18 cellular contexts compared by ENCODE assay signal in genomic region chr6:56986611-56987010, GRCh38. TPM values are rescaled to one million over a fixed set of nuclear protein-coding genes. Genes with fewer than 3 reads are reported as not detected.
DNase-seq lines count a peak whose midpoint lies in the region; ATAC-seq, FAIRE-seq and TF ChIP-seq lines count a peak whose summit lies in the region.
"Had no signal": no experiment of that assay in that cellular context is flagged by ENCODE, and none has a peak within 500 bp of the region (broad histone marks: within the 10 kb centered on the region; RNA-seq: fewer than 3 reads in every experiment).

No MANE protein-coding gene starts in this region.

- DNase-seq in GF-D8 (lab: John Stamatoyannopoulos, UW) (peak; percentile 37), K562 (ENCODE audit: extremely low read depth in 1 of 4, low spot score in 3 of 4) (no peak), mesenchymal stem cell (no peak), retina (no peak), 8988T (no peak)
- DNase-seq: AML-193; CD4-positive, alpha-beta memory T cell; DMS153; DMS79 had no signal

- no peak overlapping the region for H2BK12ac ChIP-seq in mesenchymal stem cell (ENCODE audit: low read length in 2 of 2)

- no peak overlapping the region for H3K23ac ChIP-seq in mesenchymal stem cell (ENCODE audit: low read length in 2 of 2)

- CTCF ChIA-PET in K562 (lab: Yijun Ruan, JAX; ENCODE audit: low intra/inter-chr PET ratio): no interaction called here

- H4K91ac ChIP-seq in mesenchymal stem cell (ENCODE audit: low read length): no peak overlapping the region

- H3K4me3 ChIP-seq in BLaER1: no peak overlapping the region
- H3K4me3 ChIP-seq in K562: no peak overlapping the region
- H3K4me3 ChIP-seq in mesenchymal stem cell (ENCODE audit: insufficient read depth in 1 of 2, low read depth in 1 of 2, low read length in 2 of 2): no peak overlapping the region
- H3K4me3 ChIP-seq: A549, GM12878, HAP-1 had no signal

- TF ChIP-seq EP300 in K562 (IDR thresholded peaks at IDR 0.05; ENCODE audit: low read length): no peak

- intact Hi-C loops in K562 (cut with micrococcal nuclease): no loop called here

- no peak overlapping the region for H3K18ac ChIP-seq in mesenchymal stem cell (ENCODE audit: low read depth in 1 of 2, low read length in 2 of 2)

- H3K9me3 ChIP-seq in BLaER1 (no peaks in the 10 kb centered on the region), K562 (replicated peaks; ENCODE audit: control insufficient read depth, insufficient read depth, low read depth, low read length) (no peaks in the 10 kb centered on the region), mesenchymal stem cell (ENCODE audit: control insufficient read depth, low read length) (no peaks in the 10 kb centered on the region)
- H3K9me3 ChIP-seq: A549, HAP-1 had no signal

- in situ Hi-C loops in K562 (cut with MboI): no loop called here

- FAIRE-seq in K562 (lab: Jason Lieb, UNC): no peak
- FAIRE-seq: A549, GM12878, HepG2 had no signal

- no peak overlapping the region for H2BK120ac ChIP-seq in mesenchymal stem cell (ENCODE audit: low read depth, low read length)

- no peak for TF ChIP-seq CTCF in K562 (IDR thresholded peaks at IDR 0.05 in 2 of 3, conservative IDR thresholded peaks at IDR 0.05 in 1 of 3; ENCODE audit: insufficient read depth in 2 of 3, low read depth in 1 of 3, low read length in 3 of 3)

- H3K27ac ChIP-seq in BLaER1 (no peak overlapping the region), K562 (ENCODE audit: extremely low read depth, low read depth, low read length) (no peak overlapping the region), mesenchymal stem cell (ENCODE audit: low read length, poor library complexity, severe bottlenecking) (no peak overlapping the region)
- H3K27ac ChIP-seq: A549 had no signal

- H4K20me1 ChIP-seq in BLaER1 (no peaks in the 10 kb centered on the region), K562 (replicated peaks; ENCODE audit: control insufficient read depth, insufficient read depth, low read length) (no peaks in the 10 kb centered on the region)

- no peak for TF ChIP-seq POLR2A in K562 (conservative IDR thresholded peaks at IDR 0.05)

- no TSS peak for BruUV-seq in K562 (replicated peaks; lab: Mats Ljungman, UMichigan)

- H4K8ac ChIP-seq in mesenchymal stem cell (ENCODE audit: low read length): no peak overlapping the region

- WGBS in K562 (ENCODE audit: insufficient coverage, low coverage, missing lambda C conversion rate): 0% methylated on average over 1 of the region's 1 CpG
- 83% methylated on average over 1 of the region's 1 CpG for WGBS in mesenchymal stem cell

- H3K14ac ChIP-seq in mesenchymal stem cell (ENCODE audit: low read length in 2 of 2): no peak overlapping the region

- H2BK5ac ChIP-seq in mesenchymal stem cell (ENCODE audit: low read depth, low read length, poor library complexity, severe bottlenecking): no peak overlapping the region

- no peaks in the 10 kb centered on the region for H3K9me1 ChIP-seq in K562 (ENCODE audit: control insufficient read depth, insufficient read depth, low read length)

- H2BK15ac ChIP-seq in mesenchymal stem cell (ENCODE audit: low read depth, poor library complexity, severe bottlenecking): no peak overlapping the region

- peak; percentile 68 for ATAC-seq in K562
- ATAC-seq in GM21619 (IDR thresholded peaks at IDR 0.05; ENCODE audit: unreplicated experiment): no peak
- ATAC-seq in SK-N-SH treated with all-trans-retinoic acid at 6 μM for 48 hours: no peak
- ATAC-seq: A549, GM12878, HepG2 had no signal

- H3K79me2 ChIP-seq in K562 (ENCODE audit: control insufficient read depth, insufficient read depth, low read length): no peaks in the 10 kb centered on the region

- no peaks in the 10 kb centered on the region for H3K79me1 ChIP-seq in mesenchymal stem cell (replicated peaks; ENCODE audit: low read length, poor library complexity, severe bottlenecking)

- H3K36me3 ChIP-seq in BLaER1: no peaks in the 10 kb centered on the region
- H3K36me3 ChIP-seq in K562 (ENCODE audit: control insufficient read depth, insufficient read depth, low read length): no peaks in the 10 kb centered on the region
- H3K36me3 ChIP-seq in mesenchymal stem cell (ENCODE audit: control insufficient read depth in 1 of 2, insufficient read depth in 2 of 2, low read depth in 1 of 2, low read length in 2 of 2): peaks cover 3 to 6% of the 10 kb centered on the region in 2 experiments
- H3K36me3 ChIP-seq: HAP-1 had no signal

- H3K9ac ChIP-seq in BLaER1: no peak overlapping the region
- no peak overlapping the region for H3K9ac ChIP-seq in K562 (ENCODE audit: insufficient read depth in 1 of 2, low read depth in 2 of 2, low read length in 2 of 2)
- peak overlapping the region; percentile 39 for H3K9ac ChIP-seq in mesenchymal stem cell (ENCODE audit: low read length)

- H2AK5ac ChIP-seq in mesenchymal stem cell (ENCODE audit: low read length, severe bottlenecking): no peak overlapping the region

- H3K27me3 ChIP-seq in BLaER1: no peaks in the 10 kb centered on the region
- H3K27me3 ChIP-seq in K562 (ENCODE audit: control insufficient read depth in 2 of 2, insufficient read depth in 2 of 2, low read length in 2 of 2): no peaks in the 10 kb centered on the region
- H3K27me3 ChIP-seq in mesenchymal stem cell (ENCODE audit: control insufficient read depth in 1 of 2, insufficient read depth in 1 of 2, low read length in 2 of 2): no peaks in the 10 kb centered on the region

- H3K4ac ChIP-seq in mesenchymal stem cell (ENCODE audit: low read depth in 1 of 2, low read length in 2 of 2): no peak overlapping the region

- H2AFZ ChIP-seq in K562 (ENCODE audit: low read depth, low read length): no peak overlapping the region
- H2AFZ ChIP-seq in mesenchymal stem cell (ENCODE audit: low read depth, low read length): no peak overlapping the region

- no peak for TF ChIP-seq RAD21 in K562 (CRISPR knock-in tag; conservative IDR thresholded peaks at IDR 0.05 in 1 of 2, IDR thresholded peaks at IDR 0.05 in 1 of 2)

- H3K4me1 ChIP-seq in BLaER1 (peaks cover 13% of the 10 kb centered on the region), K562 (replicated peaks in 1 of 2; ENCODE audit: control insufficient read depth in 2 of 2, insufficient read depth in 2 of 2, low read length in 2 of 2) (no peaks in the 10 kb centered on the region), mesenchymal stem cell (ENCODE audit: control insufficient read depth, insufficient read depth, low read depth, low read length) (no peaks in the 10 kb centered on the region)
- H3K4me1 ChIP-seq: A549 had no signal

- H3K4me2 ChIP-seq in BLaER1 (peak overlapping the region; percentile 37; the same call in 1 of the 2 replicates), K562 (ENCODE audit: insufficient read depth, low read length) (no peak overlapping the region), mesenchymal stem cell (ENCODE audit: low read length, poor library complexity, severe bottlenecking) (no peak overlapping the region)
- H3K4me2 ChIP-seq: A549 had no signal

- POLR2A ChIA-PET in K562 (lab: Yijun Ruan, JAX): no interaction called here

TF ChIP-seq in K562, 482 proteins besides CTCF, POLR2A, EP300 and RAD21 (continues in another document):
- TF ChIP-seq ZKSCAN1 (IDR thresholded peaks at IDR 0.05; ENCODE audit: low read depth, low read length): no peak

TF ChIP-seq in SK-N-SH treated with all-trans-retinoic acid at 6 μM for 48 hours, 23 proteins besides CTCF, POLR2A, EP300 and RAD21 (continues in another document):
- TF ChIP-seq ZFP30 (CRISPR knock-in tag; IDR thresholded peaks at IDR 0.05) (no peak), ZC3H10 (CRISPR knock-in tag; IDR thresholded peaks at IDR 0.05) (no peak), GLIS3 (CRISPR knock-in tag; IDR thresholded peaks at IDR 0.05) (no peak), PPARA (CRISPR knock-in tag; IDR thresholded peaks at IDR 0.05; ENCODE audit: borderline replicate concordance) (no peak)

RNA-seq across cellular contexts. Expression of gene BEND6, which starts 31.7 kb away (rescaled TPM):
- 0.42 and 0.83 TPM in 2 replicates for total RNA-seq in K562 (2011; cell fraction: chromatin; rRNA removed; ENCODE audit: low replicate concordance)
- 0.17 TPM in 1 of 2 replicates, not detected in the other for total RNA-seq in K562 (2011; cell fraction: nucleolus; rRNA removed)
- total RNA-seq in K562 (2011; cell fraction: nucleoplasm; rRNA removed): 0.23 TPM in 1 of 2 replicates, not detected in the other
- total RNA-seq in K562 (2014; rRNA removed): 0.86 TPM in 2 replicates
- 1.5 and 1.7 TPM in 2 replicates for total RNA-seq in K562 (2014; rRNA removed; fragmentation: Illumina TruSeq; extraction: Trizol)
- total RNA-seq in K562 (2015; rRNA removed; fragmentation: Illumina TruSeq; extraction: Trizol): 1.4 TPM in 2 replicates
- 0.74 and 1.1 TPM in 2 replicates for total RNA-seq in K562 (2021)
- polyA plus RNA-seq in K562 (2011; rRNA removed): 0.34 and 0.39 TPM in 2 replicates
- 0.06 and 0.24 TPM in 2 replicates for polyA plus RNA-seq in K562 (2011; cell fraction: cytosol; rRNA removed)
- 0.13 and 0.18 TPM in 2 replicates for polyA plus RNA-seq in K562 (2011; cell fraction: nucleus; rRNA removed)
- polyA plus RNA-seq in K562 (2012): 1.2 and 1.9 TPM in 2 replicates
- polyA plus RNA-seq in K562 (2014; fragmentation: Illumina TruSeq; extraction: Trizol): 1.2 and 2.3 TPM in 2 replicates
- polyA plus RNA-seq in K562 (2014; fragmentation: Nextera tagmentation; extraction: Ambion mirVana): under 1 TPM; 0.37 to 0.52 TPM
- 1.4 and 4.0 TPM in 2 replicates for polyA plus RNA-seq in K562 (2014; rRNA removed)
- 0.32 and 0.48 TPM in 2 replicates for polyA minus RNA-seq in K562 (2011; rRNA and poly(A)+ RNA removed)
- polyA minus RNA-seq in K562 (2011; cell fraction: cytosol; rRNA and poly(A)+ RNA removed): not detected in 2 replicates
- under 0.01 and 0.44 TPM in 2 replicates for polyA minus RNA-seq in K562 (2011; cell fraction: nucleus; rRNA and poly(A)+ RNA removed)
- 3.2 TPM for polyA plus RNA-seq in mesenchymal stem cell (2013, experiment 1 of 2)
- polyA plus RNA-seq in mesenchymal stem cell (2013, experiment 2 of 2): 3.9 TPM
- total RNA-seq: CD4-positive, alpha-beta memory T cell had no signal
- polyA plus RNA-seq: CD14-positive monocyte; CD4-positive, alpha-beta memory T cell; IgD-negative memory B cell had no signal

RNA-seq across cellular contexts. Expression of gene KIAA1586, which starts 59.9 kb away (rescaled TPM):
- total RNA-seq in K562 (2011; cell fraction: chromatin; rRNA removed; ENCODE audit: low replicate concordance): 9.7 and 51.7 TPM in 2 replicates
- 6.2 and 8.0 TPM in 2 replicates for total RNA-seq in K562 (2011; cell fraction: nucleolus; rRNA removed)
- 13.3 and 20.0 TPM in 2 replicates for total RNA-seq in K562 (2011; cell fraction: nucleoplasm; rRNA removed)
- total RNA-seq in K562 (2014; rRNA removed) (21.2 and 26.1 TPM in 2 replicates), K562 (2014; rRNA removed; fragmentation: Illumina TruSeq; extraction: Trizol) (43.6 and 53.4 TPM in 2 replicates), K562 (2015; rRNA removed; fragmentation: Illumina TruSeq; extraction: Trizol) (32.8 and 37.6 TPM in 2 replicates), K562 (2021) (29.1 and 29.5 TPM in 2 replicates)
- polyA plus RNA-seq in K562 (2011; rRNA removed) (17.3 and 24.7 TPM in 2 replicates), K562 (2014; fragmentation: Illumina TruSeq; extraction: Trizol) (25.5 and 31.1 TPM in 2 replicates), K562 (2014; fragmentation: Nextera tagmentation; extraction: Ambion mirVana) (10 to 100 TPM; 27.2 to 34.0 TPM), K562 (2014; rRNA removed) (23.4 and 24.1 TPM in 2 replicates)
- 2.2 and 4.3 TPM in 2 replicates for polyA plus RNA-seq in K562 (2011; cell fraction: cytosol; rRNA removed)
- polyA plus RNA-seq in K562 (2011; cell fraction: nucleus; rRNA removed): 6.7 and 7.0 TPM in 2 replicates
- 13.7 and 16.9 TPM in 2 replicates for polyA plus RNA-seq in K562 (2012)
- 27.6 and 32.5 TPM in 2 replicates for polyA minus RNA-seq in K562 (2011; rRNA and poly(A)+ RNA removed)
- 22.6 and 24.5 TPM in 2 replicates for polyA minus RNA-seq in K562 (2011; cell fraction: cytosol; rRNA and poly(A)+ RNA removed)
- polyA minus RNA-seq in K562 (2011; cell fraction: nucleus; rRNA and poly(A)+ RNA removed): 10.5 and 18.7 TPM in 2 replicates
- 7.6 TPM for polyA plus RNA-seq in mesenchymal stem cell (2013, experiment 1 of 2)
- 7.7 TPM for polyA plus RNA-seq in mesenchymal stem cell (2013, experiment 2 of 2)
